8 cellular contexts compared by ENCODE assay signal in genomic region chr14:49867831-49868719, GRCh38. TPM values are rescaled to one million over a fixed set of nuclear protein-coding genes. Genes with fewer than 3 reads are reported as not detected.
DNase-seq lines count a peak whose midpoint lies in the region; ATAC-seq and TF ChIP-seq lines count a peak whose summit lies in the region.

No MANE protein-coding gene starts in this region.

- peak overlapping the region; percentile 92 for H3K27ac Mint-ChIP-seq in neural crest cell (ENCODE audit: unreplicated experiment)
- H3K27ac Mint-ChIP-seq in stimulated activated naive CD8-positive, alpha-beta T cell treated with anti-CD3 and anti-CD28 coated beads, Interleukin-15, amount 100 ng/mL, for 72 hours: peak overlapping the region; percentile 93 to 98

- H3K27me3 Mint-ChIP-seq in neural crest cell (ENCODE audit: low read depth): peaks cover 6% of the 10 kb centered on the region
- no peaks in the 10 kb centered on the region for H3K27me3 Mint-ChIP-seq in stimulated activated naive CD8-positive, alpha-beta T cell treated with anti-CD3 and anti-CD28 coated beads, Interleukin-15, amount 100 ng/mL, for 72 hours

- TF ChIP-seq CTCF in fibroblast of villous mesenchyme (IDR thresholded peaks at IDR 0.05; ENCODE audit: insufficient read depth, low read depth, low read length) (no peak), neural crest cell (conservative IDR thresholded peaks at IDR 0.05) (no peak)

- no peaks in the 10 kb centered on the region for H3K9me3 Mint-ChIP-seq in neural crest cell
- no peaks in the 10 kb centered on the region for H3K9me3 Mint-ChIP-seq in stimulated activated naive CD8-positive, alpha-beta T cell treated with anti-CD3 and anti-CD28 coated beads, Interleukin-15, amount 100 ng/mL, for 72 hours

- peak; percentile 96 for DNase-seq in GDM1 (lab: John Stamatoyannopoulos, UW)
- DNase-seq in HCEC 1CT: peak; percentile 94
- peak; percentile 93 for DNase-seq in MG63
- DNase-seq in activated effector memory CD4-positive, alpha-beta T cell treated with anti-CD3 and anti-CD28 coated beads, Interleukin-2, amount 50 U/mL, for 16 hours: peak; percentile 99
- peak; percentile 97 for DNase-seq in fibroblast of villous mesenchyme (ENCODE audit: low read depth)
- DNase-seq in neural crest cell (ENCODE audit: low read depth, low spot score): peak; percentile 79
- peak; percentile 93 to 97 for DNase-seq in stimulated activated naive CD8-positive, alpha-beta T cell treated with anti-CD3 and anti-CD28 coated beads, Interleukin-15, amount 100 ng/mL, for 72 hours

- H3K9me3 ChIP-seq in MG63: no peaks in the 10 kb centered on the region

- no peaks in the 10 kb centered on the region for H3K36me3 Mint-ChIP-seq in neural crest cell (ENCODE audit: low read depth)

- ATAC-seq in stimulated activated naive CD8-positive, alpha-beta T cell treated with anti-CD3 and anti-CD28 coated beads, Interleukin-15, amount 100 ng/mL, for 72 hours: peak; percentile 93

- H3K4me3 ChIP-seq in MG63: peak overlapping the region; percentile 58
- peak overlapping the region; percentile 64 for H3K4me3 ChIP-seq in fibroblast of villous mesenchyme (ENCODE audit: low read depth, low read length)

- peak overlapping the region; percentile 93 for H3K4me3 Mint-ChIP-seq in neural crest cell
- peak overlapping the region; percentile 90 to 98 for H3K4me3 Mint-ChIP-seq in stimulated activated naive CD8-positive, alpha-beta T cell treated with anti-CD3 and anti-CD28 coated beads, Interleukin-15, amount 100 ng/mL, for 72 hours

- no peaks in the 10 kb centered on the region for H3K27me3 ChIP-seq in MG63

- H3K4me1 Mint-ChIP-seq in neural crest cell: peaks cover 12% of the 10 kb centered on the region
- H3K4me1 Mint-ChIP-seq in stimulated activated naive CD8-positive, alpha-beta T cell treated with anti-CD3 and anti-CD28 coated beads, Interleukin-15, amount 100 ng/mL, for 72 hours: peaks cover 29% of the 10 kb centered on the region

- TF ChIP-seq POLR2A in Raji (IDR thresholded peaks at IDR 0.05; ENCODE audit: insufficient read depth, low read depth, low read length): peak; percentile 89

- no peaks in the 10 kb centered on the region for H3K36me3 ChIP-seq in MG63

RNA-seq across cellular contexts. Expression of gene NEMF, which starts 15.5 kb away (rescaled TPM):
- 30.0 and 50.6 TPM in 2 replicates for total RNA-seq in MG63 (2014; rRNA removed; shearing (Covaris generic); ENCODE audit: low replicate concordance)
- total RNA-seq in fibroblast of villous mesenchyme: 70.0 and 72.5 TPM in 2 replicates
- total RNA-seq in neural crest cell: 68.9 and 71.0 TPM in 2 replicates

RNA-seq across cellular contexts. Expression of gene ARF6, which starts 24.8 kb away (rescaled TPM):
- total RNA-seq in MG63 (2014; rRNA removed; shearing (Covaris generic); ENCODE audit: low replicate concordance): 24.1 and 32.6 TPM in 2 replicates
- total RNA-seq in fibroblast of villous mesenchyme (60.2 and 111 TPM in 2 replicates), neural crest cell (55.8 and 58.0 TPM in 2 replicates)

Comparison
In these comparisons a context has a peak if more than half of its experiments do, and no peak if none do; other contexts are left out.
1. Peak in every context shown above with its lines: DNase-seq, ATAC-seq and H3K4me3 ChIP-seq.